In genomic region chr11:77250881-77251640, GRCh38 we compare ENCODE assay signal across 13 cellular contexts. TPM values are rescaled to one million over a fixed set of nuclear protein-coding genes. Genes with fewer than 3 reads are reported as not detected.
DNase-seq lines count a peak whose midpoint lies in the region; TF ChIP-seq lines count a peak whose summit lies in the region.
"Had no signal": no experiment of that assay in that cellular context is flagged by ENCODE, and none has a peak within 500 bp of the region (broad histone marks: within the 10 kb centered on the region; RNA-seq: fewer than 3 reads in every experiment).

No MANE protein-coding gene starts in this region.

- no peaks in the 10 kb centered on the region for H3K4me1 ChIP-seq in spleen
- H3K4me1 ChIP-seq: left lung had no signal

- peak; percentile 73 for DNase-seq in EL
- peak; percentile 56 for DNase-seq in HS-5 (ENCODE audit: low read depth)
- DNase-seq in astrocyte of the spinal cord (ENCODE audit: low read depth, low spot score), result peak; percentile 63
- peak; percentile 31 to 88 for DNase-seq in lung microvascular endothelial cell (ENCODE audit: low read depth in 2 of 2)
- no peak for DNase-seq in spleen
- no peak for DNase-seq in amygdala (lab: John Stamatoyannopoulos, UW)
- DNase-seq in DMS114 treated with DMSO at 0.1 percent for 48 hours (lab: John Stamatoyannopoulos, UW; ENCODE audit: unreplicated experiment), result no peak
- DNase-seq: activated B cell treated with CpG ODN at 0.5 μM for 24 hours, body of pancreas, hippocampal formation, left lung had no signal

- TF ChIP-seq CTCF in astrocyte of the spinal cord (IDR thresholded peaks at IDR 0.05; ENCODE audit: low read depth, low read length) (no peak), spleen (IDR thresholded peaks at IDR 0.05 in 8 of 11, conservative IDR thresholded peaks at IDR 0.05 in 3 of 11) (no peak)

- H3K9me3 ChIP-seq in spleen, result peaks cover 0 to 21% (median 11%) of the 10 kb centered on the region in 8 donors
- H3K9me3 ChIP-seq: body of pancreas had no signal

- H3K27ac ChIP-seq in spleen, result no peak overlapping the region
- H3K27ac ChIP-seq: body of pancreas, left lung had no signal

- no peaks in the 10 kb centered on the region for H3K36me3 ChIP-seq in spleen
- H3K36me3 ChIP-seq: left lung had no signal

- H3K4me3 ChIP-seq in astrocyte of the spinal cord (ENCODE audit: low read depth, low read length), result no peak overlapping the region
- no peak overlapping the region for H3K4me3 ChIP-seq in spleen
- H3K4me3 ChIP-seq: body of pancreas, left lung had no signal

- 88 to 100% (median 97%) methylated on average over 1 of the region's 1 CpG for WGBS in spleen, 5 donors

- intact Hi-C loops in spleen (cut with DNase I; ENCODE audit: low total_unique reads), result no loop called here

- no peak for TF ChIP-seq POLR2A in spleen (IDR thresholded peaks at IDR 0.05)

- in situ Hi-C loops in astrocyte of the spinal cord (cut with HindIII; ENCODE audit: low sequenced_read_pairs), result no loop called here

- H3K27me3 ChIP-seq in spleen (replicated peaks in 1 of 7), result peaks cover 0 to 6% (median 0%) of the 10 kb centered on the region in 7 donors
- H3K27me3 ChIP-seq: body of pancreas, left lung had no signal

RNA-seq across cellular contexts. Expression of gene GDPD4, which starts 50.4 kb away (rescaled TPM):
- not detected in 2 replicates for total RNA-seq in lung microvascular endothelial cell
- total RNA-seq in spleen, result 1 to 10 TPM in 1 of 7 donors, not detected in 6; 1.6 TPM
- under 1 TPM; 0.07 to 0.26 (median 0.18) TPM for polyA plus RNA-seq in spleen
- total RNA-seq: activated B cell treated with CpG ODN at 0.5 μM for 24 hours, body of pancreas, G401, left lung had no signal
- polyA plus RNA-seq: CD14-positive monocyte had no signal

Comparison
In these comparisons a context has a peak if more than half of its experiments do, and no peak if none do; other contexts are left out.
1. DNase-seq: peak in EL (single experiment), HS-5 (single experiment), astrocyte of the spinal cord (single experiment) and lung microvascular endothelial cell (2 of 2); none in spleen (single experiment), amygdala (0 of 56) and DMS114 treated with DMSO at 0.1 percent for 48 hours (single experiment).